ENCODE assay signal across 10 cellular contexts in genomic region chr10:96588060-96588554, GRCh38. TPM values are rescaled to one million over a fixed set of nuclear protein-coding genes. Genes with fewer than 3 reads are reported as not detected.
DNase-seq lines count a peak whose midpoint lies in the region; ATAC-seq, FAIRE-seq and TF ChIP-seq lines count a peak whose summit lies in the region.
"Had no signal": no experiment of that assay in that cellular context is flagged by ENCODE, and none has a peak within 500 bp of the region (broad histone marks: within the 10 kb centered on the region; RNA-seq: fewer than 3 reads in every experiment).

No MANE protein-coding gene starts in this region.

- POLR2A ChIA-PET in IMR-90 (lab: Charles Lee; ENCODE audit: unreplicated experiment) (no interaction called here), H1 (lab: Charles Lee; ENCODE audit: partially characterized antibody) (interaction anchor here (1.3 kb wide), 1 partner anchor 11 kb away, joined by 3 read pairs; no protein-coding TSS in a partner anchor)

- peak overlapping the region; percentile 78 for H2AFZ ChIP-seq in IMR-90 (replicated peaks; ENCODE audit: low read length, poor library complexity)
- H2AFZ ChIP-seq in H1 (ENCODE audit: low read length), result no peak overlapping the region

- TF ChIP-seq CTCF in IMR-90 (conservative IDR thresholded peaks at IDR 0.05; ENCODE audit: low read depth, low read length) (no peak), H1 (IDR thresholded peaks at IDR 0.05; ENCODE audit: control extremely low read depth in 1 of 3, insufficient read depth in 1 of 3, low read depth in 1 of 3, low read length in 3 of 3) (no peak), psoas muscle (IDR thresholded peaks at IDR 0.05) (no peak)

- H3K79me1 ChIP-seq in IMR-90 (ENCODE audit: low read depth in 1 of 2, low read length in 2 of 2) (peaks cover 0 to 18% of the 10 kb centered on the region in 2 experiments; a peak in 2 of 4 replicates), H1 (ENCODE audit: low read depth, low read length) (no peaks in the 10 kb centered on the region)

- H3K36me3 ChIP-seq in IMR-90 (ENCODE audit: control insufficient read depth, insufficient read depth, low read length) (no peaks in the 10 kb centered on the region), H1 (ENCODE audit: control insufficient read depth in 2 of 4, insufficient read depth in 4 of 4, low read length in 3 of 4) (no peaks in the 10 kb centered on the region), psoas muscle (ENCODE audit: insufficient read depth in 1 of 2, low read depth in 1 of 2) (no peaks in the 10 kb centered on the region)

- CTCF ChIA-PET in IMR-90 (lab: Yijun Ruan, JAX), result no interaction called here
- CTCF ChIA-PET in H1 (lab: Charles Lee; ENCODE audit: partially characterized antibody), result no interaction called here

- peak overlapping the region; percentile 74; the same call in 1 of the 2 replicates for H3K9ac ChIP-seq in IMR-90 (ENCODE audit: low read depth, low read length)
- no peak overlapping the region for H3K9ac ChIP-seq in H1 (replicated peaks in 1 of 4; ENCODE audit: extremely low read depth in 1 of 4, low read depth in 3 of 4, low read length in 3 of 4)

- no TSS peak for BruUV-seq in IMR-90 (replicated peaks; lab: Mats Ljungman, UMichigan)

- dilution Hi-C loops in IMR-90 (cut with HindIII; ENCODE audit: low sequenced_read_pairs, unreplicated experiment), result no loop called here

- peak overlapping the region; percentile 48; the same call in 1 of the 2 replicates for H3K14ac ChIP-seq in IMR-90 (replicated peaks; ENCODE audit: low read depth, low read length)
- no peak overlapping the region for H3K14ac ChIP-seq in H1 (ENCODE audit: insufficient read length)

- H4K8ac ChIP-seq in IMR-90 (ENCODE audit: low read depth in 2 of 2, low read length in 2 of 2) (peak overlapping the region; percentile 74 to 76), H1 (ENCODE audit: extremely low read depth, insufficient read depth, low read length) (no peak overlapping the region)

- H2AK5ac ChIP-seq in IMR-90 (ENCODE audit: low read depth, low read length), result 0 out of 2 replicates have a peak overlapping the region, but pooled peaks have one; percentile 1
- H2AK5ac ChIP-seq in H1 (ENCODE audit: low read depth, low read length), result no peak overlapping the region

- H4K5ac ChIP-seq in IMR-90 (ENCODE audit: low read depth, low read length) (peak overlapping the region; percentile 75), H1 (ENCODE audit: insufficient read length, low read depth, low read length) (no peak overlapping the region)

- peaks cover 4% of the 10 kb centered on the region; the same call in 1 of the 2 replicates for H3K9me1 ChIP-seq in IMR-90 (ENCODE audit: insufficient read depth, low read length)

- H4K91ac ChIP-seq in IMR-90 (ENCODE audit: insufficient read depth, low read depth, low read length), result peak overlapping the region; percentile 13; the same call in 1 of the 2 replicates
- no peak overlapping the region for H4K91ac ChIP-seq in H1 (replicated peaks; ENCODE audit: insufficient read length, low read length)

- H3K56ac ChIP-seq in IMR-90 (ENCODE audit: extremely low read depth, insufficient read depth, low read length), result no peak overlapping the region
- no peak overlapping the region for H3K56ac ChIP-seq in H1 (replicated peaks; ENCODE audit: insufficient read length, low read depth, low read length)

- H3K4me2 ChIP-seq in IMR-90 (ENCODE audit: low read depth, low read length), result peak overlapping the region; percentile 91
- peak overlapping the region; percentile 77 to 95; a peak in 3 of 4 replicates for H3K4me2 ChIP-seq in H1 (ENCODE audit: insufficient read depth in 1 of 2, low read depth in 2 of 2, low read length in 2 of 2)

- no peak for TF ChIP-seq EP300 in H1 (IDR thresholded peaks at IDR 0.05; ENCODE audit: borderline replicate concordance in 1 of 2, low read depth in 2 of 2, low read length in 2 of 2)

- H2BK12ac ChIP-seq in H1 (ENCODE audit: low read depth, low read length), result no peak overlapping the region

- H2BK20ac ChIP-seq in IMR-90 (ENCODE audit: low read depth, low read length) (peak overlapping the region; percentile 35), H1 (ENCODE audit: low read length) (no peak overlapping the region)

- peaks cover 11 to 34% of the 10 kb centered on the region in 2 experiments for H3K79me2 ChIP-seq in H1 (ENCODE audit: control insufficient read depth in 1 of 2, insufficient read depth in 2 of 2, low read length in 2 of 2)

- H3K9me3 ChIP-seq in IMR-90 (ENCODE audit: control insufficient read depth, insufficient read depth, low read length), result no peaks in the 10 kb centered on the region
- H3K9me3 ChIP-seq in H1 (ENCODE audit: insufficient read depth in 2 of 2, low read depth in 1 of 2, low read length in 1 of 2), result no peaks in the 10 kb centered on the region
- H3K9me3 ChIP-seq in psoas muscle, result no peaks in the 10 kb centered on the region

- peak overlapping the region; percentile 44; the same call in 1 of the 2 replicates for H3K18ac ChIP-seq in IMR-90 (ENCODE audit: low read depth, low read length)
- H3K18ac ChIP-seq in H1 (ENCODE audit: extremely low read depth, low read length), result no peak overlapping the region

- H2BK15ac ChIP-seq in IMR-90 (ENCODE audit: low read depth, low read length), result peak overlapping the region; percentile 18; the same call in 1 of the 3 replicates
- H2BK15ac ChIP-seq in H1 (ENCODE audit: low read length), result no peak overlapping the region

- intact Hi-C loops in IMR-90 (cut with micrococcal nuclease) (loop anchor here (5.0 kb wide), 1 partner anchor 94 kb away; no protein-coding TSS in a partner anchor), psoas muscle (cut with DNase I) (no loop called here)

- H3K4me1 ChIP-seq in IMR-90 (ENCODE audit: control insufficient read depth, insufficient read depth, low read length), result peaks cover 11% of the 10 kb centered on the region
- peaks cover 0 to 10% (median 2%) of the 10 kb centered on the region in 4 experiments; a peak in 3 of 7 replicates for H3K4me1 ChIP-seq in H1 (replicated peaks in 1 of 4; ENCODE audit: control insufficient read depth in 3 of 4, insufficient read depth in 4 of 4, low read length in 3 of 4)
- peaks cover 37% of the 10 kb centered on the region for H3K4me1 ChIP-seq in psoas muscle

- no CpG with 5 or more reads among the region's 4 CpGs for WGBS in IMR-90 (ENCODE audit: extremely low coverage in 2 of 2, insufficient read length in 1 of 2), 2 experiments
- WGBS in H1 (ENCODE audit: extremely low coverage in 1 of 2, insufficient coverage in 1 of 2, insufficient read length in 1 of 2, insufficient replicate concordance in 2 of 2, low coverage in 1 of 2, low lambda C conversion rate in 2 of 2, missing lambda C conversion rate in 1 of 2), 2 experiments, result 93% methylated on average over 4 of the region's 4 CpGs; no CpG with 5 or more reads in 1 of the 2 experiments
- WGBS in psoas muscle, 3 donors, result 9 to 17% (median 10%) methylated on average over 4 of the region's 4 CpGs

- H3K27me3 ChIP-seq in IMR-90 (ENCODE audit: control insufficient read depth, insufficient read depth, low read length) (no peaks in the 10 kb centered on the region), H1 (replicated peaks in 1 of 4; ENCODE audit: control insufficient read depth in 3 of 4, extremely low read depth in 1 of 4, insufficient read depth in 3 of 4, low read length in 3 of 4) (no peaks in the 10 kb centered on the region), psoas muscle (ENCODE audit: insufficient read depth in 3 of 3, low read length in 2 of 3) (no peaks in the 10 kb centered on the region)

- H3K23ac ChIP-seq in IMR-90 (ENCODE audit: low read depth, low read length) (peak overlapping the region; percentile 70; the same call in 1 of the 2 replicates), H1 (ENCODE audit: insufficient read length) (no peak overlapping the region)

- TF ChIP-seq POLR2A in IMR-90 (IDR thresholded peaks at IDR 0.05; ENCODE audit: low read depth, low read length), result no peak
- TF ChIP-seq POLR2A in H1 (IDR thresholded peaks at IDR 0.05; ENCODE audit: control extremely low read depth in 1 of 2, low read depth in 2 of 2, low read length in 2 of 2), result no peak

- H3K23me2 ChIP-seq in H1 (ENCODE audit: low read depth, low read length), result peaks cover 4% of the 10 kb centered on the region

- H2AK9ac ChIP-seq in IMR-90 (replicated peaks; ENCODE audit: low read depth, low read length, poor library complexity), result no peak overlapping the region

- FAIRE-seq in H1 (lab: Jason Lieb, UNC), result no peak
- FAIRE-seq: TTC549 had no signal

- DNase-seq in DMS79 (lab: John Stamatoyannopoulos, UW) (peak; percentile 2), IMR-90 (no peak), H1 (ENCODE audit: low read depth in 1 of 2, low spot score in 2 of 2) (no peak), psoas muscle (no peak), cerebellum (ENCODE audit: low spot score) (no peak), NCI-H446 (lab: John Stamatoyannopoulos, UW) (no peak)
- no peak for DNase-seq in activated CD4-positive, CD25-positive, alpha-beta regulatory T cell (lab: John Stamatoyannopoulos, UW)
- DNase-seq: H7 had no signal

- no peak for TF ChIP-seq RAD21 in IMR-90 (IDR thresholded peaks at IDR 0.05; ENCODE audit: low read length)
- no peak for TF ChIP-seq RAD21 in H1 (IDR thresholded peaks at IDR 0.05 in 1 of 2, conservative IDR thresholded peaks at IDR 0.05 in 1 of 2; ENCODE audit: low read depth in 2 of 2, low read length in 2 of 2)

- in situ Hi-C loops in IMR-90 (cut with MboI; ENCODE audit: low sequenced_read_pairs), result no loop called here

- H2BK120ac ChIP-seq in IMR-90 (ENCODE audit: low read depth, low read length) (peak overlapping the region; percentile 29), H1 (replicated peaks; ENCODE audit: low read depth, low read length) (no peak overlapping the region)

- H3K4ac ChIP-seq in IMR-90 (ENCODE audit: low read depth, low read length) (peak overlapping the region; percentile 21; the same call in 1 of the 2 replicates), H1 (replicated peaks; ENCODE audit: insufficient read length, low read depth, low read length) (no peak overlapping the region)

- H2BK5ac ChIP-seq in IMR-90 (ENCODE audit: low read depth, low read length, poor library complexity, severe bottlenecking) (peak overlapping the region; percentile 82), H1 (ENCODE audit: low read depth, low read length) (no peak overlapping the region)

- peak overlapping the region; percentile 78; the same call in 1 of the 2 replicates for H3K4me3 ChIP-seq in IMR-90 (ENCODE audit: insufficient read depth, low read depth, low read length)
- peak overlapping the region in 1 of 4 experiments; percentile 96; a peak in 2 of 8 replicates for H3K4me3 ChIP-seq in H1 (ENCODE audit: extremely low read depth in 1 of 4, insufficient read depth in 2 of 4, low read depth in 3 of 4, low read length in 4 of 4)
- H3K4me3 ChIP-seq in psoas muscle, result peak overlapping the region; percentile 96

- ATAC-seq in IMR-90 (ENCODE audit: low read depth) (no peak), psoas muscle (peak in 1 of 4 donors; percentile 9), GM21381 (IDR thresholded peaks at IDR 0.05; ENCODE audit: unreplicated experiment) (no peak)

- no peak overlapping the region; the same call in 1 of the 2 replicates for H3K27ac ChIP-seq in IMR-90 (ENCODE audit: insufficient read depth, low read length)
- no peak overlapping the region for H3K27ac ChIP-seq in H1 (ENCODE audit: low read depth, low read length)
- peak overlapping the region; percentile 99 for H3K27ac ChIP-seq in psoas muscle

- peaks cover 33% of the 10 kb centered on the region for H4K20me1 ChIP-seq in IMR-90 (ENCODE audit: insufficient read depth, low read length)
- H4K20me1 ChIP-seq in H1 (replicated peaks in 1 of 2; ENCODE audit: control insufficient read depth in 1 of 2, insufficient read depth in 2 of 2, low read length in 2 of 2), result peaks cover 3 to 7% of the 10 kb centered on the region in 2 experiments

RNA-seq across cellular contexts. Expression of gene TM9SF3, which starts 1.3 kb away (rescaled TPM):
- total RNA-seq in IMR-90 (2012; rRNA removed) (61.8 and 190 TPM in 2 replicates), psoas muscle (10 to 100 TPM; 30.4 to 60.6 (median 57.4) TPM), cerebellum (94.0 TPM)
- polyA plus RNA-seq in IMR-90 (2012; rRNA removed) (20.3 and 33.7 TPM in 2 replicates), H1 (2011; rRNA removed) (60.8 and 123 TPM in 2 replicates), psoas muscle (10 to 100 TPM; 14.4 to 49.0 (median 38.4) TPM)
- 8.5 and 11.4 TPM in 2 replicates for polyA plus RNA-seq in IMR-90 (2012; cell fraction: cytosol; rRNA removed)
- 5.0 and 28.0 TPM in 2 replicates for polyA plus RNA-seq in IMR-90 (2012; cell fraction: nucleus; rRNA removed; ENCODE audit: low replicate concordance)
- 127 TPM in 2 replicates for total RNA-seq in H1 (2021; fragmentation: NEBNext Ultra II Directional; extraction: Animal tissue kit (Norgen Biotek cat#: 25700))
- polyA plus RNA-seq in H1 (2011; cell fraction: cytosol; rRNA removed), result 79.9 TPM
- polyA plus RNA-seq in H1 (2011; cell fraction: nucleus; rRNA removed), result 8.3 TPM
- polyA plus RNA-seq in H1 (2012, experiment 1 of 2), result 27.6 to 60.7 TPM (median 32.9 TPM) in 4 replicates
- polyA plus RNA-seq in H1 (2012, experiment 2 of 2), result 4.4 TPM
- polyA plus RNA-seq in H1 (2013, experiment 1 of 2), result 70.2 TPM
- polyA plus RNA-seq in H1 (2013, experiment 2 of 2), result 90.8 TPM
- polyA minus RNA-seq in H1 (2011; rRNA and poly(A)+ RNA removed), result 61.1 and 106 TPM in 2 replicates
- 49.4 TPM for polyA minus RNA-seq in H1 (2011; cell fraction: cytosol; rRNA and poly(A)+ RNA removed)
- polyA minus RNA-seq in H1 (2011; cell fraction: nucleus; rRNA and poly(A)+ RNA removed), result 67.5 TPM
